ENCODE assay signal across 7 cellular contexts in genomic region chr13:80718970-80719369, GRCh38.
"Had no signal": no experiment of that assay in that cellular context is flagged by ENCODE, and none has a peak within 500 bp of the region (broad histone marks: within the 10 kb centered on the region; RNA-seq: fewer than 3 reads in every experiment).

No MANE protein-coding gene starts in this region.

- H3K4me2 ChIP-seq: KMS-11 had no signal

- H3K27ac ChIP-seq: HL-60, KMS-11 had no signal

- DNase-seq: IMR-90, KBM-7, KG1 had no signal

- ATAC-seq: HepG2 had no signal

- FAIRE-seq: HepG2, HTR-8/SVneo had no signal

- H3K9ac ChIP-seq: KMS-11 had no signal
